8 cellular contexts compared by ENCODE assay signal in the genomic region with DNA sequence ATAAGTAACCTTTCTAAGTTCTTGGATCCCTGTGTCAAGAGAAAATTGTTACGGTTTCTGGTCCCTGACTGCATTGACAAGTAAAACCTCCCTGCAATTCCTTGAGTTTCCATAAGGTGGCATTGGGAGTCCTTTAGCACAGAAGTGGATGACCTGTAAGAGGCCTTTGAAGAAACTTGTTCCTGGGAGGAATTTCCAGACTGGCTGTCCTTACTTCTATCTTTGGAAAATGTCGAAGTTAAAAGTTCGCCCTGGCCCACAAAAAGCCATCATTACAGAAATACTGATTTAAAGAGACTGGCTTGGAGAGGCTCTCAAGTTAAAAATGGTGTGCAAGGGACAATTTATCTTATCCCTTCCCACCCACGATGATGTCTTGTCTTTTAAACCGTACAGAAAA.
DNase-seq lines count a peak whose midpoint lies in the region; ATAC-seq, FAIRE-seq and TF ChIP-seq lines count a peak whose summit lies in the region.

No MANE protein-coding gene starts in this region.

- intact Hi-C loops in Caco-2 (cut with micrococcal nuclease; ENCODE audit: unreplicated experiment) = loop anchor here (1.0 kb wide), 2 partner anchors 350 to 580 kb away; no protein-coding TSS in a partner anchor
- intact Hi-C loops in GM12878 (cut with micrococcal nuclease; ENCODE audit: unreplicated experiment) = loop anchor here (1.0 kb wide), 1 partner anchor 580 kb away; no protein-coding TSS in a partner anchor

- TF ChIP-seq CTCF in Caco-2 (IDR thresholded peaks at IDR 0.05; ENCODE audit: insufficient read depth in 1 of 2, low read depth in 1 of 2, low read length in 1 of 2, severe bottlenecking in 1 of 2, unreplicated experiment in 1 of 2) (peak; percentile 65 to 67), GM12878 (IDR thresholded peaks at IDR 0.05 in 2 of 3, conservative IDR thresholded peaks at IDR 0.05 in 1 of 3; ENCODE audit: control insufficient read depth in 2 of 3, extremely low read depth in 1 of 3, insufficient read depth in 1 of 3, low read depth in 3 of 3, low read length in 3 of 3) (peak; percentile 58 to 75 (median 67))

- SMC1A ChIA-PET in GM12878 (lab: Charles Lee; ENCODE audit: uncharacterized antibody, unreplicated experiment) = no interaction called here

- 9% methylated on average over 5 of the region's 5 CpGs for whole genome bisulfite sequencing in GM12878 (ENCODE audit: insufficient coverage, insufficient replicate concordance, low lambda C conversion rate, missing lambda C conversion rate)

- H3K4me1 ChIP-seq in Caco-2 (no peaks in the 10 kb centered on the region), GM12878 (ENCODE audit: control insufficient read depth, insufficient read depth, low read length) (no peaks in the 10 kb centered on the region)

- H3K27me3 ChIP-seq in Caco-2 (replicated peaks; ENCODE audit: control insufficient read depth, insufficient read depth, low read length) (no peaks in the 10 kb centered on the region), GM12878 (replicated peaks in 1 of 2; ENCODE audit: control insufficient read depth in 2 of 2, insufficient read depth in 2 of 2, low read length in 1 of 2) (no peaks in the 10 kb centered on the region)

- no peaks in the 10 kb centered on the region for H3K9me3 Mint-ChIP-seq in Caco-2 (ENCODE audit: unreplicated experiment)

- DNase-seq in Caco-2 (peak in 1 of 2 experiments; percentile 56), NCI-H510A (lab: John Stamatoyannopoulos, UW) (peak; percentile 16), GM12878 (ENCODE audit: low read depth, low spot score) (peak; percentile 7), iPS-NIHi11 (ENCODE audit: low spot score) (peak; percentile 78), stromal cell of bone marrow (ENCODE audit: low read depth) (peak; percentile 51), mesenteric fat pad (ENCODE audit: low spot score) (no peak)

- H3K79me2 ChIP-seq in GM12878 (ENCODE audit: control insufficient read depth, insufficient read depth, low read length) = no peaks in the 10 kb centered on the region

- H3K4me3 Mint-ChIP-seq in Caco-2 (ENCODE audit: unreplicated experiment) = no peak overlapping the region

- H3K36me3 ChIP-seq in Caco-2 (ENCODE audit: control insufficient read depth, insufficient read depth, low read length) (no peaks in the 10 kb centered on the region), GM12878 (ENCODE audit: control insufficient read depth in 2 of 2, insufficient read depth in 2 of 2, low read length in 1 of 2) (no peaks in the 10 kb centered on the region)

- RAD21 ChIA-PET in GM12878 (lab: Charles Lee; ENCODE audit: unreplicated experiment) = no interaction called here

- peak; percentile 71 for FAIRE-seq in GM12878 (lab: Jason Lieb, UNC)

- in situ Hi-C loops in GM12878 (cut with MboI) = no loop called here

- peak; percentile 57 for TF ChIP-seq RAD21 in GM12878 (IDR thresholded peaks at IDR 0.05; ENCODE audit: insufficient read depth, low read depth, low read length)

- no peak overlapping the region for H3K27ac ChIP-seq in GM12878 (ENCODE audit: control insufficient read depth, insufficient read depth)

- TF ChIP-seq POLR2A in GM12878 (IDR thresholded peaks at IDR 0.05; ENCODE audit: low read depth, low read length) = no peak

- H3K9me3 ChIP-seq in Caco-2 (no peaks in the 10 kb centered on the region), GM12878 (replicated peaks; ENCODE audit: control insufficient read depth, insufficient read depth, low read length) (no peaks in the 10 kb centered on the region)

- no peaks in the 10 kb centered on the region for H3K36me3 Mint-ChIP-seq in Caco-2 (ENCODE audit: insufficient read depth, unreplicated experiment)

- ATAC-seq in GM19023 (IDR thresholded peaks at IDR 0.05; ENCODE audit: unreplicated experiment) = peak; percentile 71
- ATAC-seq in HG03342 (IDR thresholded peaks at IDR 0.05; ENCODE audit: unreplicated experiment) = peak; percentile 87
- peak; percentile 80 for ATAC-seq in GM12878

- BruUV-seq in Caco-2 (replicated peaks; lab: Mats Ljungman, UMichigan) (no TSS peak), GM12878 (replicated peaks; lab: Mats Ljungman, UMichigan) (no TSS peak)

- POLR2A ChIA-PET in Caco-2 (lab: Charles Lee) (no interaction called here), GM12878 (lab: Charles Lee) (no interaction called here)

- no peak overlapping the region for H3K9ac ChIP-seq in GM12878 (ENCODE audit: control insufficient read depth, insufficient read depth, low read length)

- no peak for TF ChIP-seq EP300 in GM12878 (IDR thresholded peaks at IDR 0.05; ENCODE audit: borderline replicate concordance in 1 of 2, control insufficient read depth in 1 of 2, low read depth in 2 of 2, low read length in 2 of 2)

- H3K4me1 Mint-ChIP-seq in Caco-2 (ENCODE audit: low read depth, unreplicated experiment) = no peaks in the 10 kb centered on the region

- H3K4me2 ChIP-seq in GM12878 (ENCODE audit: control insufficient read depth, insufficient read depth) = no peak overlapping the region

- H3K4me3 ChIP-seq in Caco-2 (ENCODE audit: low read depth, low read length) (no peak overlapping the region), GM12878 (no peak overlapping the region)

- H3K27ac Mint-ChIP-seq in Caco-2 (ENCODE audit: unreplicated experiment) = no peak overlapping the region

- H4K20me1 ChIP-seq in GM12878 (ENCODE audit: control insufficient read depth, insufficient read depth) = no peaks in the 10 kb centered on the region

- no peak overlapping the region for H2AFZ ChIP-seq in GM12878 (ENCODE audit: control insufficient read depth, low read depth, low read length)

- no peaks in the 10 kb centered on the region for H3K27me3 Mint-ChIP-seq in Caco-2 (ENCODE audit: insufficient read depth, unreplicated experiment)

- CTCF ChIA-PET in Caco-2 (lab: Charles Lee) (interaction anchor here (0.7 kb wide), 1 partner anchor 522 kb away, joined by 3 read pairs; no protein-coding TSS in a partner anchor), GM12878 (lab: Yijun Ruan, JAX) (interaction anchor here (0.8 to 2.9 kb wide), 2 partner anchors 578 to 580 kb away, joined by 4 to 12 read pairs; no protein-coding TSS in a partner anchor)

TF ChIP-seq in GM12878, 131 proteins besides CTCF, POLR2A, EP300 and RAD21:
- TF ChIP-seq SMC3 (IDR thresholded peaks at IDR 0.05; ENCODE audit: borderline replicate concordance, low read length) (peak; percentile 47; the same call in 1 of the 2 replicates), MXI1 (IDR thresholded peaks at IDR 0.05; ENCODE audit: low read depth, low read length) (no peak)
TF ChIP-seq in GM12878: peak in this region for 1.
